Comparison of ENCODE assay signal across 8 cellular contexts in the genomic region with DNA sequence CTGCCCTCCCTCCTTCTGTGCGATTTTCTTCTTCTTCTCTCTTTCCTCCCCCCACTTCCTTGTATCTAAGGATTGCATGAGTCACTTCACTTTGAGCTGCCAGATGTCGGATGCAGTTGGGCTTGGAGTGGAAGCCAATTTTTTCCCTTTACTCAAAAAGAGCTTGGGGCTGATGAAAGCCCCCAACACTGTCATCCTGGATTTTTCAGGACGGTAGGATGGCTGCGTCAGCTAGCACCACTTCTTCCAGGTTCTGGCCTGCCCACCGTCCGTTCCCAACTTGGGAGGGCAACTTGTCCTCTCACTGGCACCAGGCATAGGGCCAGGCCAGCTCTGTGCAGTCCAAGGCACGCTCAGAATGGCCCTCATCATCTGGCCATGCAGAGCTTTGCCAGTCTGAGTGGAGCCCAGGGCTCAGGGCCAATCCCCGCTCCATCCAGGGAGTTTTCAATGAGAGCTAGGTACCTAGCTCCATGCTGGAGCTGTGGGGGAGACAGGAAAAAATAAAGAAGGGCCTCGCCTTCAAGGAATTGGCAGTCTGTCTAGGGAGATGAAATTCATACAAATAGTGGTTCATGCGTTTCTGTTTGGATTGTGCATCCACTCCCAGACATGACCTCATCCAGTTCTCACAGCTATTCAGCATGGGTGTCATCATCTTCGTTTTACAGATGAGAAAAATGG. TPM values are rescaled to one million over a fixed set of nuclear protein-coding genes. Genes with fewer than 3 reads are reported as not detected.
DNase-seq lines count a peak whose midpoint lies in the region; ATAC-seq and TF ChIP-seq lines count a peak whose summit lies in the region.

No MANE protein-coding gene starts in this region.

- no peaks in the 10 kb centered on the region for H3K79me2 ChIP-seq in hepatocyte

- H3K9me2 ChIP-seq in hepatocyte (replicated peaks; ENCODE audit: insufficient read depth), result no peaks in the 10 kb centered on the region

- peak overlapping the region; percentile 59 for H3K27ac ChIP-seq in hepatocyte

- peaks cover 9% of the 10 kb centered on the region for H3K4me1 ChIP-seq in hepatocyte (ENCODE audit: insufficient read depth)

- DNase-seq in HT-29 (ENCODE audit: low spot score) (peak; percentile 39), astrocyte of the hippocampus (ENCODE audit: low read depth, low spot score) (peak; percentile 83), hepatocyte (ENCODE audit: low spot score) (peak; percentile 37), superior temporal gyrus (ENCODE audit: extremely low spot score) (peak; percentile 74), OCI-M2 (lab: John Stamatoyannopoulos, UW; ENCODE audit: unreplicated experiment) (no peak), type B pancreatic cell (ENCODE audit: extremely low spot score, unreplicated experiment) (no peak), SKM-1 (lab: John Stamatoyannopoulos, UW; ENCODE audit: unreplicated experiment) (no peak)

- no peak overlapping the region for H3K4me2 ChIP-seq in hepatocyte

- H3K4me3 ChIP-seq in hepatocyte, result no peak overlapping the region

- no peak overlapping the region for H2AFZ ChIP-seq in hepatocyte

- no peaks in the 10 kb centered on the region for H4K20me1 ChIP-seq in hepatocyte (ENCODE audit: insufficient read depth, poor library complexity, severe bottlenecking)

- H3K27me3 Mint-ChIP-seq in type B pancreatic cell, result peaks cover 8% of the 10 kb centered on the region

- H3K9me3 Mint-ChIP-seq in type B pancreatic cell, result no peaks in the 10 kb centered on the region

- TF ChIP-seq CTCF in hepatocyte (IDR thresholded peaks at IDR 0.05; ENCODE audit: poor library complexity) (no peak), type B pancreatic cell (conservative IDR thresholded peaks at IDR 0.05) (no peak)

- H3K27me3 ChIP-seq in hepatocyte, result no peaks in the 10 kb centered on the region

- H3K9me3 ChIP-seq in hepatocyte (ENCODE audit: low read depth), result no peaks in the 10 kb centered on the region

- H3K4me3 Mint-ChIP-seq in type B pancreatic cell, result no peak overlapping the region

- H3K36me3 ChIP-seq in hepatocyte (replicated peaks; ENCODE audit: insufficient read depth, low read depth), result no peaks in the 10 kb centered on the region

- H3K27ac Mint-ChIP-seq in type B pancreatic cell, result no peak overlapping the region

- WGBS in hepatocyte (ENCODE audit: low lambda C conversion rate, missing lambda C conversion rate), result 72% methylated on average over 11 of the region's 11 CpGs

- no peak for ATAC-seq in GM21360 (IDR thresholded peaks at IDR 0.05; ENCODE audit: unreplicated experiment)

- H3K4me1 Mint-ChIP-seq in type B pancreatic cell (ENCODE audit: unreplicated experiment), result no peaks in the 10 kb centered on the region

- H3K36me3 Mint-ChIP-seq in type B pancreatic cell, result no peaks in the 10 kb centered on the region

RNA-seq across cellular contexts. Expression of a gene that starts 47.7 kb away (rescaled TPM):
- not detected in 2 replicates for total RNA-seq in HT-29 (2014; rRNA removed; shearing (Covaris generic))
- total RNA-seq in hepatocyte (1.3 and 3.3 TPM in 2 replicates), type B pancreatic cell (ENCODE audit: low replicate concordance) (5.8 and 6.4 TPM in 2 replicates)
- 1.9 and 8.1 TPM in 2 replicates for polyA plus RNA-seq in hepatocyte

Comparison
In these comparisons a context has a peak if more than half of its experiments do, and no peak if none do; other contexts are left out.
1. DNase-seq: peak in HT-29 (single experiment), astrocyte of the hippocampus (single experiment), hepatocyte (single experiment) and superior temporal gyrus (single experiment); none in OCI-M2 (single experiment), type B pancreatic cell (single experiment) and SKM-1 (single experiment).